ENCODE assay signal across 1 cellular context in genomic region chr4:77578145-77578544, GRCh38.
TF ChIP-seq lines count a peak whose summit lies in the region.

No MANE protein-coding gene starts in this region.

TF ChIP-seq in WTC11, 78 proteins besides CTCF, POLR2A, EP300 and RAD21 (continued from another document):
- TF ChIP-seq ATF6 (CRISPR knock-in tag; IDR thresholded peaks at IDR 0.05): no peak
- TF ChIP-seq TCF7 (CRISPR knock-in tag; IDR thresholded peaks at IDR 0.05; ENCODE audit: low read depth): no peak
- no peak for TF ChIP-seq ZSCAN18 (CRISPR knock-in tag; IDR thresholded peaks at IDR 0.05)
- TF ChIP-seq PRDM15 (CRISPR knock-in tag; IDR thresholded peaks at IDR 0.05): no peak
- TF ChIP-seq ZNF232 (CRISPR knock-in tag; IDR thresholded peaks at IDR 0.05): no peak
- no peak for TF ChIP-seq ZNF121 (CRISPR knock-in tag; IDR thresholded peaks at IDR 0.05)
- TF ChIP-seq EMX1 (CRISPR knock-in tag; IDR thresholded peaks at IDR 0.05): no peak
